ENCODE assay signal across 1 cellular context in genomic region chr4:184688447-184688846, GRCh38.
TF ChIP-seq lines count a peak whose summit lies in the region.

No MANE protein-coding gene starts in this region.

TF ChIP-seq in SK-N-SH, 30 proteins besides CTCF, POLR2A, EP300 and RAD21 (continued from another document):
- TF ChIP-seq PBX3 (IDR thresholded peaks at IDR 0.05) (peak; percentile 74), USF1 (IDR thresholded peaks at IDR 0.05; ENCODE audit: borderline replicate concordance, low read depth) (no peak), USF2 (IDR thresholded peaks at IDR 0.05; ENCODE audit: borderline replicate concordance, low read depth, low read length) (no peak), MXI1 (IDR thresholded peaks at IDR 0.05; ENCODE audit: low read depth, low read length) (no peak), TCF12 (IDR thresholded peaks at IDR 0.05) (peak; percentile 83), RCOR1 (IDR thresholded peaks at IDR 0.05; ENCODE audit: low read length) (no peak), NFIC (IDR thresholded peaks at IDR 0.05; ENCODE audit: borderline replicate concordance) (peak; percentile 13; the same call in 1 of the 2 replicates), ELF1 (IDR thresholded peaks at IDR 0.05) (peak; percentile 62; the same call in 1 of the 2 replicates), GABPA (IDR thresholded peaks at IDR 0.05; ENCODE audit: low read depth) (peak; percentile 39; the same call in 1 of the 2 replicates), FOXJ3 (CRISPR knock-in tag; IDR thresholded peaks at IDR 0.05) (no peak), JUND (IDR thresholded peaks at IDR 0.05) (peak; percentile 64; the same call in 1 of the 2 replicates), IRF3 (IDR thresholded peaks at IDR 0.05; ENCODE audit: low read depth, low read length) (no peak), TEAD4 (IDR thresholded peaks at IDR 0.05; ENCODE audit: borderline replicate concordance, insufficient read depth) (0 out of 2 replicates have a peak, but pooled peaks have one; percentile 26), FOXM1 (IDR thresholded peaks at IDR 0.05; ENCODE audit: low read depth) (peak; percentile 22; the same call in 1 of the 2 replicates), RXRA (IDR thresholded peaks at IDR 0.05; ENCODE audit: borderline replicate concordance, low read depth) (0 out of 2 replicates have a peak, but pooled peaks have one; percentile 36), EZH2phosphoT487 (IDR thresholded peaks at IDR 0.05; ENCODE audit: borderline replicate concordance, low read depth) (no peak), CHD2 (IDR thresholded peaks at IDR 0.05; ENCODE audit: low read length, partially characterized antibody) (no peak), SMC3 (IDR thresholded peaks at IDR 0.05; ENCODE audit: low read depth, low read length) (no peak)
